9 cellular contexts compared by ENCODE assay signal in the genomic region with DNA sequence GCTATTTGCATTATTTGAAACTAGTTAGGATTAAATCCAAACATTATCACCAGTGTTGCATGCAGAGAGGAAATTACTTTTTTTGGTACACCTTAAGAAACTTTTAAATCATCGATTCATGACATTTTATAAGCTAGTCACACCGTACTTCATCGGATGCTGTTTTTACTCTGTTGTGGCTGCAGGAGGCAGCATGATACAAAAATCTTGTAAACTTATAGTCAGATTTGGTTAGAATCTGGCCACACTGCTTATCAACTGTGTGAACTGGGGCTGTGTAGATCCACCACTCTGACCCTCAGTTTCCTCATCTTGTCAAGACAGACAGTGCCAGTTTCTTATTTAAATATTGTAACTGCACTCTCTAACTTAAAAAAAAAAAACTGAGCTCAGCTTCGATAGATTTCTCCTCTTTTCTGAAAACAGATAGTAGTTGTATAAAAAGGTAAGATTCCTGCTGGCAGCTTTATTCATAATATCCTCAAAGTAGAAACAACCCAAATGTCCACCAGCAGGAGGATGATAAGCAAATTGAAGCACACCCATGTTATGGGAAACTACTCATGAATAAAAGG.
DNase-seq lines count a peak whose midpoint lies in the region; ATAC-seq, FAIRE-seq and TF ChIP-seq lines count a peak whose summit lies in the region.
"Had no signal": no experiment of that assay in that cellular context is flagged by ENCODE, and none has a peak within 500 bp of the region (broad histone marks: within the 10 kb centered on the region; RNA-seq: fewer than 3 reads in every experiment).

No MANE protein-coding gene starts in this region.

- no peaks in the 10 kb centered on the region for H3K36me3 Mint-ChIP-seq in nephron progenitor cell (ENCODE audit: low read depth)

- ATAC-seq in HG03460 (IDR thresholded peaks at IDR 0.05; ENCODE audit: unreplicated experiment): no peak
- ATAC-seq in GM21723 (IDR thresholded peaks at IDR 0.05; ENCODE audit: unreplicated experiment): no peak
- ATAC-seq in GM21390 (IDR thresholded peaks at IDR 0.05; ENCODE audit: unreplicated experiment): no peak

- no peaks in the 10 kb centered on the region for H3K4me1 Mint-ChIP-seq in nephron progenitor cell

- peak; percentile 21 for TF ChIP-seq CTCF in nephron progenitor cell (IDR thresholded peaks at IDR 0.05)

- no peak overlapping the region for H3K27ac Mint-ChIP-seq in nephron progenitor cell

- peak; percentile 39 for FAIRE-seq in endometrium (lab: Jason Lieb, UNC)

- H3K9me3 Mint-ChIP-seq in nephron progenitor cell: no peaks in the 10 kb centered on the region

- peak; percentile 60 for DNase-seq in DMS53 (lab: John Stamatoyannopoulos, UW)
- DNase-seq in NCI-H526 (lab: John Stamatoyannopoulos, UW): peak; percentile 64 to 78
- no peak for DNase-seq in nephron progenitor cell
- no peak for DNase-seq in NCI-H446 treated with DMSO at 0.1 percent for 48 hours (lab: John Stamatoyannopoulos, UW)
- DNase-seq: NK-92 treated with Interleukin-12 subunit alpha and Interleukin-12 subunit beta, amount 100 ng/mL, for 24 hours had no signal

- H3K27me3 Mint-ChIP-seq in nephron progenitor cell (ENCODE audit: low read depth, poor library complexity): peaks cover 16% of the 10 kb centered on the region

- H3K4me3 Mint-ChIP-seq in nephron progenitor cell: no peak overlapping the region

Comparison
In these comparisons a context has a peak if more than half of its experiments do, and no peak if none do; other contexts are left out.
1. DNase-seq: peak in DMS53 (single experiment) and NCI-H526 (2 of 2); none in nephron progenitor cell (single experiment) and NCI-H446 treated with DMSO at 0.1 percent for 48 hours (single experiment).